ENCODE assay signal across 9 cellular contexts in genomic region chr11:123653405-123653996, GRCh38. TPM values are rescaled to one million over a fixed set of nuclear protein-coding genes. Genes with fewer than 3 reads are reported as not detected.
DNase-seq lines count a peak whose midpoint lies in the region; ATAC-seq and TF ChIP-seq lines count a peak whose summit lies in the region.
"Had no signal": no experiment of that assay in that cellular context is flagged by ENCODE, and none has a peak within 500 bp of the region (broad histone marks: within the 10 kb centered on the region; RNA-seq: fewer than 3 reads in every experiment).

No MANE protein-coding gene starts in this region.

- peaks cover 0 to 10% (median 5%) of the 10 kb centered on the region in 4 donors for H3K4me1 ChIP-seq in Peyer's patch

- TF ChIP-seq CTCF in Peyer's patch (IDR thresholded peaks at IDR 0.05), result no peak
- no peak for TF ChIP-seq CTCF in foreskin fibroblast (IDR thresholded peaks at IDR 0.05; ENCODE audit: low read depth, low read length)

- no peaks in the 10 kb centered on the region for H3K36me3 ChIP-seq in Peyer's patch

- no peaks in the 10 kb centered on the region for H3K27me3 ChIP-seq in Peyer's patch

- H3K4me3 ChIP-seq in Peyer's patch, result peak overlapping the region; percentile 25 to 63 (median 48)
- peak overlapping the region; percentile 62 to 64 for H3K4me3 ChIP-seq in foreskin fibroblast (ENCODE audit: low read depth in 1 of 2, low read length in 2 of 2)
- peak overlapping the region; percentile 68 for H3K4me3 ChIP-seq in skeletal muscle cell (ENCODE audit: low read depth, low read length)

- H3K27ac ChIP-seq in Peyer's patch, result no peak overlapping the region

- H3K9me3 ChIP-seq in Peyer's patch, result no peaks in the 10 kb centered on the region

- ATAC-seq in HG02763 (IDR thresholded peaks at IDR 0.05; ENCODE audit: unreplicated experiment), result no peak

- TF ChIP-seq POLR2A in Peyer's patch (IDR thresholded peaks at IDR 0.05), result no peak

- DNase-seq in NCI-H748 (lab: John Stamatoyannopoulos, UW; ENCODE audit: unreplicated experiment) (peak; percentile 52), NCI-H748 treated with DMSO at 0.1 percent for 48 hours (lab: John Stamatoyannopoulos, UW) (no peak), Peyer's patch (no peak), foreskin fibroblast (no peak), skeletal muscle cell (ENCODE audit: low read depth) (no peak), NCI-H128 (lab: John Stamatoyannopoulos, UW; ENCODE audit: unreplicated experiment) (no peak)
- DNase-seq in stimulated activated naive CD4-positive, alpha-beta T cell treated with Interleukin-2 at 50 U/mL for 16 hours (lab: John Stamatoyannopoulos, UW), result no peak
- DNase-seq: DND-41 had no signal

RNA-seq across cellular contexts. Expression of gene SCN3B, which starts 0.9 kb away (rescaled TPM):
- total RNA-seq in Peyer's patch, result 1 to 10 TPM in 2 of 4 donors, under 1 TPM in 2; 0.80 to 4.4 (median 1.3) TPM
